ENCODE assay signal across 1 cellular context in the genomic region with DNA sequence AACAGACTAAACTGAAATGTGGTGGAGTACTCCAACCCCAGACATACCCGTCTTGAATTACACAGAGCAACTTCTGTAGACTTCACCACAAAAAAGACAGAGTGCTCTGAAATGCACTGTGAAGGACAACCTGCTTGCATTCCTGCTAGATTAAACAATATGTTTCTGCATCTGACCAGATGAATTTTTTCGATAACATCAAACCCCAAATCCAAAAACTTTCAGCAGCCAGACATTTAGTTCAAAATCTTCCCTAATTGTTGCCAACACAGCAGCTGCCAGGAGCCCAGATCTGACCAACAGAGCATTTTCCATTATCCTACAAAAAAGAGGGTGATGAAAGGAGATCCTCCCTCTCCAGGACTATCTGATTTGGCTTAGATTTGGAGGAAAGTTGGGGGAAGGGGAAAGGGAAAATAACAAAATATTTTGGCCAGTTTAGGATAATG.
TF ChIP-seq lines count a peak whose summit lies in the region.

No MANE protein-coding gene starts in this region.

TF ChIP-seq in H1, 55 proteins besides CTCF, POLR2A, EP300 and RAD21:
- TF ChIP-seq, protein P1, sequence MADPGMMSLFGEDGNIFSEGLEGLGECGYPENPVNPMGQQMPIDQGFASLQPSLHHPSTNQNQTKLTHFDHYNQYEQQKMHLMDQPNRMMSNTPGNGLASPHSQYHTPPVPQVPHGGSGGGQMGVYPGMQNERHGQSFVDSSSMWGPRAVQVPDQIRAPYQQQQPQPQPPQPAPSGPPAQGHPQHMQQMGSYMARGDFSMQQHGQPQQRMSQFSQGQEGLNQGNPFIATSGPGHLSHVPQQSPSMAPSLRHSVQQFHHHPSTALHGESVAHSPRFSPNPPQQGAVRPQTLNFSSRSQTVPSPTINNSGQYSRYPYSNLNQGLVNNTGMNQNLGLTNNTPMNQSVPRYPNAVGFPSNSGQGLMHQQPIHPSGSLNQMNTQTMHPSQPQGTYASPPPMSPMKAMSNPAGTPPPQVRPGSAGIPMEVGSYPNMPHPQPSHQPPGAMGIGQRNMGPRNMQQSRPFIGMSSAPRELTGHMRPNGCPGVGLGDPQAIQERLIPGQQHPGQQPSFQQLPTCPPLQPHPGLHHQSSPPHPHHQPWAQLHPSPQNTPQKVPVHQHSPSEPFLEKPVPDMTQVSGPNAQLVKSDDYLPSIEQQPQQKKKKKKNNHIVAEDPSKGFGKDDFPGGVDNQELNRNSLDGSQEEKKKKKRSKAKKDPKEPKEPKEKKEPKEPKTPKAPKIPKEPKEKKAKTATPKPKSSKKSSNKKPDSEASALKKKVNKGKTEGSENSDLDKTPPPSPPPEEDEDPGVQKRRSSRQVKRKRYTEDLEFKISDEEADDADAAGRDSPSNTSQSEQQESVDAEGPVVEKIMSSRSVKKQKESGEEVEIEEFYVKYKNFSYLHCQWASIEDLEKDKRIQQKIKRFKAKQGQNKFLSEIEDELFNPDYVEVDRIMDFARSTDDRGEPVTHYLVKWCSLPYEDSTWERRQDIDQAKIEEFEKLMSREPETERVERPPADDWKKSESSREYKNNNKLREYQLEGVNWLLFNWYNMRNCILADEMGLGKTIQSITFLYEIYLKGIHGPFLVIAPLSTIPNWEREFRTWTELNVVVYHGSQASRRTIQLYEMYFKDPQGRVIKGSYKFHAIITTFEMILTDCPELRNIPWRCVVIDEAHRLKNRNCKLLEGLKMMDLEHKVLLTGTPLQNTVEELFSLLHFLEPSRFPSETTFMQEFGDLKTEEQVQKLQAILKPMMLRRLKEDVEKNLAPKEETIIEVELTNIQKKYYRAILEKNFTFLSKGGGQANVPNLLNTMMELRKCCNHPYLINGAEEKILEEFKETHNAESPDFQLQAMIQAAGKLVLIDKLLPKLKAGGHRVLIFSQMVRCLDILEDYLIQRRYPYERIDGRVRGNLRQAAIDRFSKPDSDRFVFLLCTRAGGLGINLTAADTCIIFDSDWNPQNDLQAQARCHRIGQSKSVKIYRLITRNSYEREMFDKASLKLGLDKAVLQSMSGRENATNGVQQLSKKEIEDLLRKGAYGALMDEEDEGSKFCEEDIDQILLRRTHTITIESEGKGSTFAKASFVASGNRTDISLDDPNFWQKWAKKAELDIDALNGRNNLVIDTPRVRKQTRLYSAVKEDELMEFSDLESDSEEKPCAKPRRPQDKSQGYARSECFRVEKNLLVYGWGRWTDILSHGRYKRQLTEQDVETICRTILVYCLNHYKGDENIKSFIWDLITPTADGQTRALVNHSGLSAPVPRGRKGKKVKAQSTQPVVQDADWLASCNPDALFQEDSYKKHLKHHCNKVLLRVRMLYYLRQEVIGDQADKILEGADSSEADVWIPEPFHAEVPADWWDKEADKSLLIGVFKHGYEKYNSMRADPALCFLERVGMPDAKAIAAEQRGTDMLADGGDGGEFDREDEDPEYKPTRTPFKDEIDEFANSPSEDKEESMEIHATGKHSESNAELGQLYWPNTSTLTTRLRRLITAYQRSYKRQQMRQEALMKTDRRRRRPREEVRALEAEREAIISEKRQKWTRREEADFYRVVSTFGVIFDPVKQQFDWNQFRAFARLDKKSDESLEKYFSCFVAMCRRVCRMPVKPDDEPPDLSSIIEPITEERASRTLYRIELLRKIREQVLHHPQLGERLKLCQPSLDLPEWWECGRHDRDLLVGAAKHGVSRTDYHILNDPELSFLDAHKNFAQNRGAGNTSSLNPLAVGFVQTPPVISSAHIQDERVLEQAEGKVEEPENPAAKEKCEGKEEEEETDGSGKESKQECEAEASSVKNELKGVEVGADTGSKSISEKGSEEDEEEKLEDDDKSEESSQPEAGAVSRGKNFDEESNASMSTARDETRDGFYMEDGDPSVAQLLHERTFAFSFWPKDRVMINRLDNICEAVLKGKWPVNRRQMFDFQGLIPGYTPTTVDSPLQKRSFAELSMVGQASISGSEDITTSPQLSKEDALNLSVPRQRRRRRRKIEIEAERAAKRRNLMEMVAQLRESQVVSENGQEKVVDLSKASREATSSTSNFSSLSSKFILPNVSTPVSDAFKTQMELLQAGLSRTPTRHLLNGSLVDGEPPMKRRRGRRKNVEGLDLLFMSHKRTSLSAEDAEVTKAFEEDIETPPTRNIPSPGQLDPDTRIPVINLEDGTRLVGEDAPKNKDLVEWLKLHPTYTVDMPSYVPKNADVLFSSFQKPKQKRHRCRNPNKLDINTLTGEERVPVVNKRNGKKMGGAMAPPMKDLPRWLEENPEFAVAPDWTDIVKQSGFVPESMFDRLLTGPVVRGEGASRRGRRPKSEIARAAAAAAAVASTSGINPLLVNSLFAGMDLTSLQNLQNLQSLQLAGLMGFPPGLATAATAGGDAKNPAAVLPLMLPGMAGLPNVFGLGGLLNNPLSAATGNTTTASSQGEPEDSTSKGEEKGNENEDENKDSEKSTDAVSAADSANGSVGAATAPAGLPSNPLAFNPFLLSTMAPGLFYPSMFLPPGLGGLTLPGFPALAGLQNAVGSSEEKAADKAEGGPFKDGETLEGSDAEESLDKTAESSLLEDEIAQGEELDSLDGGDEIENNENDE (IDR thresholded peaks at IDR 0.05; ENCODE audit: insufficient replicate concordance, low read length) = no peak
- TF ChIP-seq CTBP2 (IDR thresholded peaks at IDR 0.05; ENCODE audit: borderline replicate concordance, insufficient read depth, insufficient read length, low read length) (no peak), RXRA (IDR thresholded peaks at IDR 0.05; ENCODE audit: insufficient read depth, low read depth, low read length) (no peak), ZNF274 (IDR thresholded peaks at IDR 0.05; ENCODE audit: borderline replicate concordance, extremely low read depth, low read length) (no peak), NANOG (IDR thresholded peaks at IDR 0.05; ENCODE audit: insufficient read depth, low read depth, low read length, poor library complexity, severe bottlenecking) (no peak), EZH2 (IDR thresholded peaks at IDR 0.05; ENCODE audit: low read depth, low read length, severe bottlenecking) (no peak), SAP30 (IDR thresholded peaks at IDR 0.05; ENCODE audit: insufficient read depth, insufficient replicate concordance, low read length) (no peak), RNF2 (IDR thresholded peaks at IDR 0.05; ENCODE audit: borderline replicate concordance, low read depth, low read length, missing control alignments, poor library complexity, severe bottlenecking) (no peak), YY1 (IDR thresholded peaks at IDR 0.05; ENCODE audit: low read depth, low read length) (no peak), BRCA1 (IDR thresholded peaks at IDR 0.05; ENCODE audit: low read depth, low read length) (no peak), PHF8 (conservative IDR thresholded peaks at IDR 0.05; ENCODE audit: low read depth, low read length) (no peak), TCF12 (IDR thresholded peaks at IDR 0.05; ENCODE audit: low read depth, low read length) (no peak), KDM1A (IDR thresholded peaks at IDR 0.05; ENCODE audit: borderline replicate concordance, low read length) (no peak), TEAD4 (IDR thresholded peaks at IDR 0.05; ENCODE audit: low read depth, low read length) (no peak), SIN3A (conservative IDR thresholded peaks at IDR 0.05 in 1 of 2, IDR thresholded peaks at IDR 0.05 in 1 of 2; ENCODE audit: low read depth in 1 of 2, low read length in 2 of 2) (no peak)
- TF ChIP-seq, protein P2, sequence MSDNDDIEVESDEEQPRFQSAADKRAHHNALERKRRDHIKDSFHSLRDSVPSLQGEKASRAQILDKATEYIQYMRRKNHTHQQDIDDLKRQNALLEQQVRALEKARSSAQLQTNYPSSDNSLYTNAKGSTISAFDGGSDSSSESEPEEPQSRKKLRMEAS (IDR thresholded peaks at IDR 0.05) = no peak
- TF ChIP-seq, protein P3, sequence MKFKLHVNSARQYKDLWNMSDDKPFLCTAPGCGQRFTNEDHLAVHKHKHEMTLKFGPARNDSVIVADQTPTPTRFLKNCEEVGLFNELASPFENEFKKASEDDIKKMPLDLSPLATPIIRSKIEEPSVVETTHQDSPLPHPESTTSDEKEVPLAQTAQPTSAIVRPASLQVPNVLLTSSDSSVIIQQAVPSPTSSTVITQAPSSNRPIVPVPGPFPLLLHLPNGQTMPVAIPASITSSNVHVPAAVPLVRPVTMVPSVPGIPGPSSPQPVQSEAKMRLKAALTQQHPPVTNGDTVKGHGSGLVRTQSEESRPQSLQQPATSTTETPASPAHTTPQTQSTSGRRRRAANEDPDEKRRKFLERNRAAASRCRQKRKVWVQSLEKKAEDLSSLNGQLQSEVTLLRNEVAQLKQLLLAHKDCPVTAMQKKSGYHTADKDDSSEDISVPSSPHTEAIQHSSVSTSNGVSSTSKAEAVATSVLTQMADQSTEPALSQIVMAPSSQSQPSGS (IDR thresholded peaks at IDR 0.05; ENCODE audit: low read length) = no peak
TF ChIP-seq in H1: peak in this region for 0.
